Comparison of ENCODE assay signal across 9 cellular contexts in genomic region chr2:197805598-197806316, GRCh38. TPM values are rescaled to one million over a fixed set of nuclear protein-coding genes. Genes with fewer than 3 reads are reported as not detected.
A peak's percentile ranks its signal among the peaks of the same experiment; 100 is the strongest.
DNase-seq lines count a peak whose midpoint lies in the region; ATAC-seq, FAIRE-seq and TF ChIP-seq lines count a peak whose summit lies in the region.
"Had no signal": no experiment of that assay in that cellular context is flagged by ENCODE, and none has a peak within 500 bp of the region (broad histone marks: within the 10 kb centered on the region; RNA-seq: fewer than 3 reads in every experiment).

No MANE protein-coding gene starts in this region.

- H3K4me3 ChIP-seq in AG04450 (ENCODE audit: low read depth, low read length) (peak overlapping the region; percentile 66), dorsolateral prefrontal cortex (peak overlapping the region; percentile 66 to 98 (median 84))
- H3K4me3 ChIP-seq in Jurkat, Clone E6-1 (ENCODE audit: low read length), result peak overlapping the region; percentile 65

- ATAC-seq in natural killer cell (no peak), HG02610 (IDR thresholded peaks at IDR 0.05; ENCODE audit: unreplicated experiment) (no peak)

- POLR2A ChIA-PET in AG04450 (lab: Yijun Ruan, JAX), result interaction anchor here (0.6 kb wide), 1 partner anchor 103 kb away, joined by 3 read pairs; no protein-coding TSS in a partner anchor

- H3K27me3 ChIP-seq in AG04450 (ENCODE audit: control insufficient read depth, insufficient read depth, low read length) (peaks cover 13% of the 10 kb centered on the region), dorsolateral prefrontal cortex (no peaks in the 10 kb centered on the region)

- peak overlapping the region; percentile 78 for H3K4me3 Mint-ChIP-seq in natural killer cell

- CTCF ChIA-PET in AG04450 (lab: Charles Lee), result interaction anchor here (2.7 kb wide), 1 partner anchor 491 kb away, joined by 14 read pairs; no protein-coding TSS in a partner anchor

- no peaks in the 10 kb centered on the region for H3K36me3 Mint-ChIP-seq in natural killer cell

- peaks cover 13 to 17% of the 10 kb centered on the region in 2 donors for H3K4me1 Mint-ChIP-seq in natural killer cell

- peaks cover 46 to 86% of the 10 kb centered on the region in 2 donors for H3K27me3 Mint-ChIP-seq in natural killer cell (ENCODE audit: low read depth in 2 of 2)

- H3K27ac ChIP-seq in AG04450 (ENCODE audit: low read depth, low read length), result no peak overlapping the region
- H3K27ac ChIP-seq in dorsolateral prefrontal cortex, result peak overlapping the region in 58 of 59 donors; percentile 6 to 93 (median 87)

- no peak for FAIRE-seq in HTR-8/SVneo (lab: Jason Lieb, UNC)

- no peak for TF ChIP-seq CTCF in AG04450 (IDR thresholded peaks at IDR 0.05; ENCODE audit: low read depth, low read length)
- TF ChIP-seq CTCF in dorsolateral prefrontal cortex (IDR thresholded peaks at IDR 0.05 in 54 of 56, conservative IDR thresholded peaks at IDR 0.05 in 2 of 56; ENCODE audit: low read depth in 1 of 56, partially characterized antibody in 56 of 56), result no peak
- TF ChIP-seq CTCF in natural killer cell (IDR thresholded peaks at IDR 0.05), result no peak

- intact Hi-C loops in dorsolateral prefrontal cortex (cut with DNase I) (loop anchor here (1.0 to 10.0 kb wide), 6 partner anchors 69 to 322 kb away; no protein-coding TSS in a partner anchor), natural killer cell (cut with micrococcal nuclease) (no loop called here)

- no peaks in the 10 kb centered on the region for H3K9me3 Mint-ChIP-seq in natural killer cell

- H3K9me3 ChIP-seq in AG04450 (ENCODE audit: control insufficient read depth, insufficient read depth, low read length), result no peaks in the 10 kb centered on the region; the same call in 1 of the 2 replicates

- DNase-seq in AG04450 (ENCODE audit: low read depth, low spot score) (no peak), dorsolateral prefrontal cortex (no peak), natural killer cell (no peak), mesenteric fat pad (ENCODE audit: low spot score) (no peak), HTR-8/SVneo (ENCODE audit: insufficient read length, low spot score) (no peak), NCI-H1436 (lab: John Stamatoyannopoulos, UW) (no peak)
- no peak for DNase-seq in Jurkat, Clone E6-1 (ENCODE audit: low read depth, low spot score)

- H3K27ac Mint-ChIP-seq in natural killer cell, result peak overlapping the region in 1 of 2 donors; percentile 27

RNA-seq across cellular contexts. Expression of gene PLCL1, which starts 1.4 kb away (rescaled TPM):
- polyA plus RNA-seq in AG04450 (2011; rRNA removed), result 0.22 and 0.43 TPM in 2 replicates
- polyA minus RNA-seq in AG04450 (2011; rRNA and poly(A)+ RNA removed), result 0.28 and 0.39 TPM in 2 replicates
- 0.37 TPM for polyA plus RNA-seq in Jurkat, Clone E6-1 (2012; ENCODE audit: insufficient read depth, insufficient read length)
- total RNA-seq in dorsolateral prefrontal cortex, result 100 to 1,000 TPM in 2 of 120 experiments, 10 to 100 TPM in 118; 25.2 to 120 (median 49.4) TPM
- total RNA-seq in natural killer cell, result 1 to 10 TPM in 2 of 3 donors, under 1 TPM in 1; 0.86 to 2.8 (median 1.1) TPM
- 3.6 TPM for total RNA-seq in mesenteric fat pad

RNA-seq across cellular contexts. Expression of gene BOLL, which starts 20.6 kb away (rescaled TPM):
- polyA plus RNA-seq in AG04450 (2011; rRNA removed), result not detected in 2 replicates
- not detected in 2 replicates for polyA minus RNA-seq in AG04450 (2011; rRNA and poly(A)+ RNA removed)
- not detected for polyA plus RNA-seq in Jurkat, Clone E6-1 (2012; ENCODE audit: insufficient read depth, insufficient read length)
- total RNA-seq in dorsolateral prefrontal cortex, result under 1 TPM in 1 of 120 experiments, not detected in 119; 0.35 TPM
- total RNA-seq in natural killer cell, result not detected
- not detected for total RNA-seq in mesenteric fat pad
- total RNA-seq: dermis microvascular lymphatic vessel endothelial cell had no signal
